Comparison of ENCODE assay signal across 1 cellular context in genomic region chr9:101270325-101270701, GRCh38.
TF ChIP-seq lines count a peak whose summit lies in the region.

No MANE protein-coding gene starts in this region.

TF ChIP-seq in GM23338, 12 proteins besides CTCF, POLR2A, EP300 and RAD21 (continued from another document):
- TF ChIP-seq CREB1 (CRISPR knock-in tag; IDR thresholded peaks at IDR 0.05; ENCODE audit: low read depth) (no peak), STAT1 (IDR thresholded peaks at IDR 0.05; ENCODE audit: unreplicated experiment) (no peak)
- TF ChIP-seq, protein P1, sequence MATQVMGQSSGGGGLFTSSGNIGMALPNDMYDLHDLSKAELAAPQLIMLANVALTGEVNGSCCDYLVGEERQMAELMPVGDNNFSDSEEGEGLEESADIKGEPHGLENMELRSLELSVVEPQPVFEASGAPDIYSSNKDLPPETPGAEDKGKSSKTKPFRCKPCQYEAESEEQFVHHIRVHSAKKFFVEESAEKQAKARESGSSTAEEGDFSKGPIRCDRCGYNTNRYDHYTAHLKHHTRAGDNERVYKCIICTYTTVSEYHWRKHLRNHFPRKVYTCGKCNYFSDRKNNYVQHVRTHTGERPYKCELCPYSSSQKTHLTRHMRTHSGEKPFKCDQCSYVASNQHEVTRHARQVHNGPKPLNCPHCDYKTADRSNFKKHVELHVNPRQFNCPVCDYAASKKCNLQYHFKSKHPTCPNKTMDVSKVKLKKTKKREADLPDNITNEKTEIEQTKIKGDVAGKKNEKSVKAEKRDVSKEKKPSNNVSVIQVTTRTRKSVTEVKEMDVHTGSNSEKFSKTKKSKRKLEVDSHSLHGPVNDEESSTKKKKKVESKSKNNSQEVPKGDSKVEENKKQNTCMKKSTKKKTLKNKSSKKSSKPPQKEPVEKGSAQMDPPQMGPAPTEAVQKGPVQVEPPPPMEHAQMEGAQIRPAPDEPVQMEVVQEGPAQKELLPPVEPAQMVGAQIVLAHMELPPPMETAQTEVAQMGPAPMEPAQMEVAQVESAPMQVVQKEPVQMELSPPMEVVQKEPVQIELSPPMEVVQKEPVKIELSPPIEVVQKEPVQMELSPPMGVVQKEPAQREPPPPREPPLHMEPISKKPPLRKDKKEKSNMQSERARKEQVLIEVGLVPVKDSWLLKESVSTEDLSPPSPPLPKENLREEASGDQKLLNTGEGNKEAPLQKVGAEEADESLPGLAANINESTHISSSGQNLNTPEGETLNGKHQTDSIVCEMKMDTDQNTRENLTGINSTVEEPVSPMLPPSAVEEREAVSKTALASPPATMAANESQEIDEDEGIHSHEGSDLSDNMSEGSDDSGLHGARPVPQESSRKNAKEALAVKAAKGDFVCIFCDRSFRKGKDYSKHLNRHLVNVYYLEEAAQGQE (IDR thresholded peaks at IDR 0.05; ENCODE audit: unreplicated experiment), result no peak
